In the genomic region with DNA sequence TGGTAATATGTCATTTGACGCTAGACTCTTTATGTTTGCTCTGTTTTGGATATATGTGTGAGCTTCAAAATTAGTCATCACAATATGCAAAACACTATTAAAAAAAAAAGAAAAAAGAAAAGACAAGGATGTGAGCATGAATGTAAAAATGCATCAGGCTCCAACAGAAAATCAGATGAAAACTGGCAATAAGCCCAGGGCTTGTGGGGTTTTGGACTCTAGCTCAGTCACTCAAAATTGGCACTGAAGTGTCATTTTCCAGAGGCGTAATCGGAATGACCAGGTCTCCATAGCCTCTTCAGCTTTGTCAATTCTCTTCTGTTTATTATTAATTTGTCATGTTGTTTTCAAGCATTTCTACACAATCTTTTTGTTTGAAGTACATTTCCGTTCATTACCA, we compare ENCODE assay signal across 15 cellular contexts.
"Had no signal": no experiment of that assay in that cellular context is flagged by ENCODE, and none has a peak within 500 bp of the region (broad histone marks: within the 10 kb centered on the region; RNA-seq: fewer than 3 reads in every experiment).

No MANE protein-coding gene starts in this region.

- DNase-seq: activated B cell treated with CpG ODN at 0.5 μM for 24 hours; activated CD4-positive, alpha-beta memory T cell treated with anti-CD3 and anti-CD28 coated beads for 36 hours; activated CD4-positive, alpha-beta T cell treated with anti-CD3 and anti-CD28 coated beads for 4 hours; activated CD8-positive, alpha-beta memory T cell treated with anti-CD3 and anti-CD28 coated beads, Interleukin-2, amount 10 ng/mL, durations not matched to agents 7 days and 5 days; activated naive CD4-positive, alpha-beta T cell treated with anti-CD3 and anti-CD28 coated beads for 36 hours; activated T-cell treated with anti-CD3 and anti-CD28 coated beads, Interleukin-2, amount 50 U/mL, for 24 hours; brain microvascular endothelial cell; effector memory CD4-positive, alpha-beta T cell; esophagus squamous epithelium; immature natural killer cell; kidney glomerular epithelial cell; left ventricle myocardium inferior; occipital lobe; stimulated activated naive B cell treated with anti-CD40 and anti-IgM and Interleukin-4, amounts not matched to agents 10 μg/mL and 1 μg/mL and 100 μg/mL, for 72 hours; thyroid gland had no signal

- ATAC-seq: activated CD8-positive, alpha-beta memory T cell treated with anti-CD3 and anti-CD28 coated beads, Interleukin-2, amount 10 ng/mL, durations not matched to agents 7 days and 5 days; stimulated activated naive B cell treated with anti-CD40 and anti-IgM and Interleukin-4, amounts not matched to agents 10 μg/mL and 1 μg/mL and 100 μg/mL, for 72 hours had no signal

- H3K4me3 ChIP-seq: esophagus squamous epithelium, left ventricle myocardium inferior, thyroid gland had no signal

- H3K27me3 ChIP-seq: brain microvascular endothelial cell, esophagus squamous epithelium, thyroid gland had no signal

- H3K27ac ChIP-seq: brain microvascular endothelial cell, esophagus squamous epithelium, left ventricle myocardium inferior, thyroid gland had no signal
